ENCODE assay signal across 8 cellular contexts in genomic region chr7:27150568-27151340, GRCh38. TPM values are rescaled to one million over a fixed set of nuclear protein-coding genes. Genes with fewer than 3 reads are reported as not detected.
DNase-seq lines count a peak whose midpoint lies in the region; ATAC-seq and TF ChIP-seq lines count a peak whose summit lies in the region.

No MANE protein-coding gene starts in this region.

- H3K27ac ChIP-seq in A673 (ENCODE audit: low read depth, low read length, poor library complexity, severe bottlenecking) (no peak overlapping the region), mesodermal cell (ENCODE audit: low read depth, low read length, severe bottlenecking) (no peak overlapping the region)

- H3K9me3 Mint-ChIP-seq in effector memory CD8-positive, alpha-beta T cell, result no peaks in the 10 kb centered on the region

- 2 to 3% methylated on average over 44 to 54 of the region's 58 CpGs for WGBS in mesodermal cell (ENCODE audit: insufficient coverage in 2 of 2), 2 experiments

- peaks cover 84 to 99% of the 10 kb centered on the region in 2 donors for H3K27me3 Mint-ChIP-seq in effector memory CD8-positive, alpha-beta T cell

- H3K36me3 ChIP-seq in A673 (ENCODE audit: insufficient read depth, low read length, poor library complexity, severe bottlenecking) (no peaks in the 10 kb centered on the region), mesodermal cell (ENCODE audit: control insufficient read depth, insufficient read depth, low read length) (no peaks in the 10 kb centered on the region)

- CTCF ChIA-PET in A673 (lab: Charles Lee), result interaction anchor here (1.7 kb wide), 1 partner anchor 10 kb away, joined by 5 read pairs; no protein-coding TSS in a partner anchor

- POLR2A ChIA-PET in A673 (lab: Charles Lee; ENCODE audit: low non-redundant PET), result no interaction called here

- DNase-seq in A673 (ENCODE audit: low spot score) (peak; percentile 81), NCI-H226 (peak; percentile 66)
- peak; percentile 77 for DNase-seq in activated CD4-positive, alpha-beta T cell treated with anti-CD3 and anti-CD28 coated beads for 48 hours
- DNase-seq in effector memory CD8-positive, alpha-beta T cell, result peak; percentile 54 to 67 (median 65)
- peak; percentile 21 to 42 for DNase-seq in stimulated activated CD8-positive, alpha-beta memory T cell treated with anti-CD3 and anti-CD28 coated beads, Interleukin-7, amount 100 ng/mL, for 4 hours (ENCODE audit: low read depth in 2 of 2)

- H3K27ac Mint-ChIP-seq in effector memory CD8-positive, alpha-beta T cell, result peak overlapping the region; percentile 20 to 44

- BruUV-seq in A673 (replicated peaks; lab: Mats Ljungman, UMichigan), result no TSS peak

- H3K36me3 Mint-ChIP-seq in effector memory CD8-positive, alpha-beta T cell (ENCODE audit: insufficient read depth), result peaks cover 19% of the 10 kb centered on the region

- ATAC-seq in GM18498 (IDR thresholded peaks at IDR 0.05; ENCODE audit: unreplicated experiment) (peak; percentile 90), HG02970 (IDR thresholded peaks at IDR 0.05; ENCODE audit: low FRiP score, unreplicated experiment) (peak; percentile 71)
- peak; percentile 87 for ATAC-seq in effector memory CD8-positive, alpha-beta T cell (replicated peaks)

- peak overlapping the region; percentile 83 to 86 for H3K4me3 Mint-ChIP-seq in effector memory CD8-positive, alpha-beta T cell

- H3K4me1 ChIP-seq in A673 (ENCODE audit: insufficient read depth, low read length, poor library complexity, severe bottlenecking), result peaks cover 9% of the 10 kb centered on the region
- H3K4me1 ChIP-seq in mesodermal cell (ENCODE audit: control insufficient read depth, insufficient read depth, low read length, poor library complexity, severe bottlenecking), result peaks cover 2% of the 10 kb centered on the region

- peak overlapping the region; percentile 26 for H3K4me3 ChIP-seq in A673 (ENCODE audit: low read depth, low read length, poor library complexity, severe bottlenecking)
- peak overlapping the region; percentile 21 for H3K4me3 ChIP-seq in mesodermal cell (ENCODE audit: extremely low read depth, insufficient read depth, low read length, poor library complexity, severe bottlenecking)

- intact Hi-C loops in A673 (cut with micrococcal nuclease; ENCODE audit: unreplicated experiment), result no loop called here

- peaks cover 37 to 38% of the 10 kb centered on the region in 2 donors for H3K4me1 Mint-ChIP-seq in effector memory CD8-positive, alpha-beta T cell (ENCODE audit: low read depth in 2 of 2)

- H3K9me3 ChIP-seq in A673 (ENCODE audit: low read depth, low read length, poor library complexity, severe bottlenecking) (no peaks in the 10 kb centered on the region), mesodermal cell (ENCODE audit: control insufficient read depth, low read length) (peaks cover 3% of the 10 kb centered on the region)

- peaks cover 94% of the 10 kb centered on the region for H3K27me3 ChIP-seq in A673 (replicated peaks; ENCODE audit: insufficient read depth, low read depth, low read length, poor library complexity)

- TF ChIP-seq CTCF in A673 (conservative IDR thresholded peaks at IDR 0.05; ENCODE audit: low read depth, low read length), result peak; percentile 88

RNA-seq across cellular contexts. Expression of gene HOXA3, which starts 1.6 kb away (rescaled TPM):
- not detected in 2 replicates for total RNA-seq in A673 (2021)
- 7.0 TPM for polyA plus RNA-seq in mesodermal cell (2013, experiment 1 of 2)
- 5.9 TPM for polyA plus RNA-seq in mesodermal cell (2013, experiment 2 of 2)

RNA-seq across cellular contexts. Expression of gene HOXA6, which starts 3.2 kb away (rescaled TPM):
- not detected in 2 replicates for total RNA-seq in A673 (2021)
- polyA plus RNA-seq in mesodermal cell (2013, experiment 1 of 2), result 4.2 TPM
- 2.2 TPM for polyA plus RNA-seq in mesodermal cell (2013, experiment 2 of 2)

RNA-seq across cellular contexts. Expression of gene HOXA7, which starts 5.7 kb away (rescaled TPM):
- 0.56 and 1.5 TPM in 2 replicates for total RNA-seq in A673 (2021)
- polyA plus RNA-seq in mesodermal cell (2013, experiment 1 of 2), result 2.8 TPM
- 3.2 TPM for polyA plus RNA-seq in mesodermal cell (2013, experiment 2 of 2)

RNA-seq across cellular contexts. Expression of gene HOXA5, which starts 7.3 kb away (rescaled TPM):
- not detected in 2 replicates for total RNA-seq in A673 (2021)
- 5.5 TPM for polyA plus RNA-seq in mesodermal cell (2013, experiment 1 of 2)
- polyA plus RNA-seq in mesodermal cell (2013, experiment 2 of 2), result 4.9 TPM

RNA-seq across cellular contexts. Expression of gene HOXA9, which starts 14.6 kb away (rescaled TPM):
- not detected in 2 replicates for total RNA-seq in A673 (2021)
- 11.6 TPM for polyA plus RNA-seq in mesodermal cell (2013, experiment 1 of 2)
- 11.2 TPM for polyA plus RNA-seq in mesodermal cell (2013, experiment 2 of 2)
